ENCODE assay signal across 11 cellular contexts in genomic region chr19:3407556-3408516, GRCh38. TPM values are rescaled to one million over a fixed set of nuclear protein-coding genes. Genes with fewer than 3 reads are reported as not detected.
DNase-seq lines count a peak whose midpoint lies in the region; ATAC-seq and TF ChIP-seq lines count a peak whose summit lies in the region.
"Had no signal": no experiment of that assay in that cellular context is flagged by ENCODE, and none has a peak within 500 bp of the region (broad histone marks: within the 10 kb centered on the region; RNA-seq: fewer than 3 reads in every experiment).

No MANE protein-coding gene starts in this region.

- H3K27me3 Mint-ChIP-seq in activated CD4-positive, alpha-beta T cell treated with anti-CD3 and anti-CD28 coated beads for 36 hours = no peaks in the 10 kb centered on the region
- no peaks in the 10 kb centered on the region for H3K27me3 Mint-ChIP-seq in osteocyte (ENCODE audit: unreplicated experiment)

- no peaks in the 10 kb centered on the region for H3K9me3 Mint-ChIP-seq in activated CD4-positive, alpha-beta T cell treated with anti-CD3 and anti-CD28 coated beads for 36 hours (ENCODE audit: low read depth)
- no peaks in the 10 kb centered on the region for H3K9me3 Mint-ChIP-seq in osteocyte (ENCODE audit: unreplicated experiment)

- peak overlapping the region; percentile 31 for H3K27ac Mint-ChIP-seq in activated CD4-positive, alpha-beta T cell treated with anti-CD3 and anti-CD28 coated beads for 36 hours
- H3K27ac Mint-ChIP-seq in osteocyte (ENCODE audit: unreplicated experiment) = peak overlapping the region; percentile 55

- H3K4me3 ChIP-seq in heart right ventricle (peak overlapping the region in 7 of 10 donors; percentile 0 to 37 (median 31)), uterus (peak overlapping the region in 1 of 2 donors; percentile 22)

- POLR2A ChIA-PET in activated CD4-positive, alpha-beta T cell treated with anti-CD3 and anti-CD28 coated beads for 36 hours (lab: Charles Lee) = interaction anchor here (0.6 kb wide), 1 partner anchor 352 kb away, joined by 4 read pairs; no protein-coding TSS in a partner anchor

- no peak for TF ChIP-seq POLR2A in uterus (IDR thresholded peaks at IDR 0.05)

- no peaks in the 10 kb centered on the region for H3K9me3 ChIP-seq in heart right ventricle
- H3K9me3 ChIP-seq in uterus = no peaks in the 10 kb centered on the region

- CTCF ChIA-PET in activated CD4-positive, alpha-beta T cell treated with anti-CD3 and anti-CD28 coated beads for 36 hours (lab: Charles Lee) = interaction anchor here (1.1 to 1.3 kb wide), 2 partner anchors 11 to 64 kb away, joined by 3 read pairs; no protein-coding TSS in a partner anchor

- H3K27me3 ChIP-seq in heart right ventricle (no peaks in the 10 kb centered on the region), uterus (no peaks in the 10 kb centered on the region)

- no peak for DNase-seq in activated CD4-positive, alpha-beta T cell treated with anti-CD3 and anti-CD28 coated beads for 36 hours
- no peak for DNase-seq in activated CD4-positive, alpha-beta T cell treated with anti-CD3 and anti-CD28 coated beads for 4 hours
- DNase-seq in heart right ventricle (peak; percentile 57 to 73), osteocyte (ENCODE audit: extremely low spot score, unreplicated experiment) (no peak), uterus (peak; percentile 63 to 65), NCI-H1105 (lab: John Stamatoyannopoulos, UW) (no peak), left colon (no peak)
- DNase-seq: 8988T; activated CD4-positive, alpha-beta T cell treated with anti-CD3 and anti-CD28 coated beads, Interleukin-2, amount 50 U/mL, for 48 hours; NCI-H2171 had no signal

- peaks cover 0 to 35% (median 0%) of the 10 kb centered on the region in 9 donors for H3K36me3 ChIP-seq in heart right ventricle
- H3K36me3 ChIP-seq in uterus = no peaks in the 10 kb centered on the region

- no peak overlapping the region for H3K4me3 Mint-ChIP-seq in activated CD4-positive, alpha-beta T cell treated with anti-CD3 and anti-CD28 coated beads for 36 hours
- no peak overlapping the region for H3K4me3 Mint-ChIP-seq in osteocyte (ENCODE audit: unreplicated experiment)

- intact Hi-C loops in activated CD4-positive, alpha-beta T cell treated with anti-CD3 and anti-CD28 coated beads for 36 hours (cut with DNase I, micrococcal nuclease) = no loop called here
- intact Hi-C loops in heart right ventricle (cut with DNase I) = loop anchor here in 2 of 10 donors (2.0 to 5.0 kb wide), 3 partner anchors 21 to 47 kb away; partner anchors contain the start of gene NFIC (in 1 of the 2)
- intact Hi-C loops in uterus (cut with DNase I; ENCODE audit: low total_unique reads) = no loop called here
- intact Hi-C loops in left colon (cut with DNase I, micrococcal nuclease) = no loop called here

- TF ChIP-seq CTCF in heart right ventricle (IDR thresholded peaks at IDR 0.05) = no peak
- no peak for TF ChIP-seq CTCF in osteocyte (IDR thresholded peaks at IDR 0.05)
- no peak for TF ChIP-seq CTCF in uterus (IDR thresholded peaks at IDR 0.05)

- no peaks in the 10 kb centered on the region for H3K36me3 Mint-ChIP-seq in activated CD4-positive, alpha-beta T cell treated with anti-CD3 and anti-CD28 coated beads for 36 hours (ENCODE audit: low read depth)
- H3K36me3 Mint-ChIP-seq in osteocyte (ENCODE audit: unreplicated experiment) = peaks cover 3% of the 10 kb centered on the region

- WGBS in heart right ventricle, 2 donors = 25 to 27% methylated on average over 27 of the region's 27 CpGs

- no peak for ATAC-seq in activated CD4-positive, alpha-beta T cell treated with anti-CD3 and anti-CD28 coated beads for 36 hours
- ATAC-seq in heart right ventricle = peak in 5 of 8 donors; percentile 5 to 12 (median 5)
- no peak for ATAC-seq in left colon
- no peak for ATAC-seq in GM19452 (IDR thresholded peaks at IDR 0.05; ENCODE audit: unreplicated experiment)

- H3K27ac ChIP-seq in heart right ventricle (peak overlapping the region; percentile 86 to 100 (median 98)), uterus (peak overlapping the region; percentile 98 to 100)

- H3K4me1 Mint-ChIP-seq in activated CD4-positive, alpha-beta T cell treated with anti-CD3 and anti-CD28 coated beads for 36 hours = no peaks in the 10 kb centered on the region
- peaks cover 18% of the 10 kb centered on the region for H3K4me1 Mint-ChIP-seq in osteocyte (ENCODE audit: unreplicated experiment)

- peaks cover 24 to 74% (median 60%) of the 10 kb centered on the region in 9 donors for H3K4me1 ChIP-seq in heart right ventricle
- H3K4me1 ChIP-seq in uterus = peaks cover 0 to 13% of the 10 kb centered on the region in 2 donors

RNA-seq across cellular contexts. Expression of gene NFIC, which starts 41.5 kb away (rescaled TPM):
- total RNA-seq in activated CD4-positive, alpha-beta T cell treated with anti-CD3 and anti-CD28 coated beads for 36 hours = 10 to 100 TPM; 20.5 to 22.6 TPM
- 100 to 1,000 TPM; 132 to 217 (median 161) TPM for total RNA-seq in heart right ventricle
- polyA plus RNA-seq in heart right ventricle = 100 to 1,000 TPM in 1 of 2 donors, 10 to 100 TPM in 1; 52.3 to 147 TPM
- 61.4 and 63.8 TPM in 2 replicates for total RNA-seq in osteocyte
- total RNA-seq in uterus = 100 to 1,000 TPM in 2 of 4 donors, 10 to 100 TPM in 2; 18.5 to 361 (median 82.9) TPM
- total RNA-seq in left colon = 10 to 100 TPM; 52.4 to 57.8 TPM

Comparison
In these comparisons a context has a peak if more than half of its experiments do, and no peak if none do; other contexts are left out.
1. ATAC-seq: peak in heart right ventricle (5 of 8); none in activated CD4-positive, alpha-beta T cell treated with anti-CD3 and anti-CD28 coated beads for 36 hours (single experiment), left colon (single experiment) and GM19452 (single experiment).
2. DNase-seq: peak in heart right ventricle (2 of 2) and uterus (2 of 2); none in activated CD4-positive, alpha-beta T cell treated with anti-CD3 and anti-CD28 coated beads for 36 hours (single experiment), activated CD4-positive, alpha-beta T cell treated with anti-CD3 and anti-CD28 coated beads for 4 hours (0 of 2), osteocyte (single experiment), NCI-H1105 (single experiment) and left colon (0 of 2).